In genomic region chrX:23752740-23753435, GRCh38 we compare ENCODE assay signal across 14 cellular contexts. TPM values are rescaled to one million over a fixed set of nuclear protein-coding genes. Genes with fewer than 3 reads are reported as not detected.
DNase-seq lines count a peak whose midpoint lies in the region; ATAC-seq, FAIRE-seq and TF ChIP-seq lines count a peak whose summit lies in the region.
"Had no signal": no experiment of that assay in that cellular context is flagged by ENCODE, and none has a peak within 500 bp of the region (broad histone marks: within the 10 kb centered on the region; RNA-seq: fewer than 3 reads in every experiment).

No MANE protein-coding gene starts in this region.

- H3K9me3 ChIP-seq in astrocyte (ENCODE audit: insufficient read depth, low read depth, low read length) (no peaks in the 10 kb centered on the region), thyroid gland (no peaks in the 10 kb centered on the region), testis (no peaks in the 10 kb centered on the region)

- H3K27me3 Mint-ChIP-seq in astrocyte (ENCODE audit: low read depth, unreplicated experiment) = no peaks in the 10 kb centered on the region

- TF ChIP-seq CTCF in astrocyte (IDR thresholded peaks at IDR 0.05; ENCODE audit: insufficient read depth, low read depth, low read length) (no peak), thyroid gland (IDR thresholded peaks at IDR 0.05) (no peak), testis (IDR thresholded peaks at IDR 0.05) (no peak)

- H3K4me2 ChIP-seq in astrocyte (ENCODE audit: low read length) = peak overlapping the region; percentile 29

- ATAC-seq in HG03139 (IDR thresholded peaks at IDR 0.05; ENCODE audit: unreplicated experiment) = no peak
- ATAC-seq: left cardiac atrium had no signal

- no peaks in the 10 kb centered on the region for H3K9me3 Mint-ChIP-seq in astrocyte (ENCODE audit: unreplicated experiment)
- H3K9me3 Mint-ChIP-seq: neural crest cell had no signal

- H3K27ac ChIP-seq in astrocyte (ENCODE audit: low read depth, low read length) (peak overlapping the region; percentile 58), thyroid gland (peak overlapping the region in 2 of 3 donors; percentile 2 to 58), testis (no peak overlapping the region)

- intact Hi-C loops in thyroid gland (cut with DNase I) = no loop called here
- intact Hi-C loops in testis (cut with DNase I; ENCODE audit: low total_unique reads) = no loop called here

- H3K27ac Mint-ChIP-seq in astrocyte (ENCODE audit: unreplicated experiment) = no peak overlapping the region

- FAIRE-seq in astrocyte (lab: Jason Lieb, UNC) (peak; percentile 37), GM19239 (lab: Jason Lieb, UNC) (no peak)
- FAIRE-seq: H1 had no signal

- peak; percentile 55 for DNase-seq in GM04504 (ENCODE audit: low read depth)
- DNase-seq in astrocyte (ENCODE audit: low read depth) = peak; percentile 62
- DNase-seq in hepatic stellate cell (ENCODE audit: low spot score) = peak; percentile 41
- no peak for DNase-seq in thyroid gland
- DNase-seq in GM19239 (ENCODE audit: insufficient read length, low spot score) = no peak
- no peak for DNase-seq in testis
- DNase-seq: cerebellar nuclear complex; DMS153; left cardiac atrium; stimulated activated CD4-positive, alpha-beta T cell treated with anti-CD3 and anti-CD28 coated beads, Interleukin-1b, Interleukin-23, amount 100 ng/mL, for 48 hours; stimulated activated naive CD4-positive, alpha-beta T cell treated with Interleukin-2 at 50 U/mL for 16 hours had no signal

- H3K4me1 ChIP-seq in astrocyte (ENCODE audit: insufficient read depth, low read length) (peaks cover 7% of the 10 kb centered on the region), thyroid gland (peaks cover 0 to 5% of the 10 kb centered on the region in 2 donors), testis (no peaks in the 10 kb centered on the region)

- no peaks in the 10 kb centered on the region for H4K20me1 ChIP-seq in astrocyte (ENCODE audit: insufficient read depth, low read length)

- H3K4me1 Mint-ChIP-seq in astrocyte (ENCODE audit: low read depth, unreplicated experiment) = no peaks in the 10 kb centered on the region

- TF ChIP-seq POLR2A in thyroid gland (IDR thresholded peaks at IDR 0.05) = no peak
- TF ChIP-seq POLR2A in testis (IDR thresholded peaks at IDR 0.05) = no peak

- 54 to 72% methylated on average over 2 of the region's 2 CpGs for WGBS in thyroid gland, 2 donors
- 71 to 84% methylated on average over 2 of the region's 2 CpGs for WGBS in testis, 2 donors

- peak overlapping the region; percentile 26 for H2AFZ ChIP-seq in astrocyte (ENCODE audit: low read depth, low read length)

- H3K27me3 ChIP-seq in astrocyte (ENCODE audit: insufficient read depth, low read length) (no peaks in the 10 kb centered on the region), thyroid gland (no peaks in the 10 kb centered on the region), testis (no peaks in the 10 kb centered on the region)

- no peaks in the 10 kb centered on the region for H3K36me3 Mint-ChIP-seq in astrocyte (ENCODE audit: low read depth, unreplicated experiment)

- H3K4me3 ChIP-seq in astrocyte (ENCODE audit: insufficient read depth, low read depth, low read length) = no peak overlapping the region
- no peak overlapping the region for H3K4me3 ChIP-seq in thyroid gland (replicated peaks in 1 of 3)
- H3K4me3 ChIP-seq in testis = no peak overlapping the region

- no peak overlapping the region for H3K4me3 Mint-ChIP-seq in astrocyte (ENCODE audit: unreplicated experiment)
- H3K4me3 Mint-ChIP-seq: neural crest cell had no signal

- peak overlapping the region; percentile 41 for H3K9ac ChIP-seq in astrocyte (ENCODE audit: low read length)

- no peaks in the 10 kb centered on the region for H3K36me3 ChIP-seq in astrocyte (ENCODE audit: insufficient read depth, low read length)
- H3K36me3 ChIP-seq in thyroid gland = no peaks in the 10 kb centered on the region
- H3K36me3 ChIP-seq in testis (ENCODE audit: low read depth, missing control alignments) = no peaks in the 10 kb centered on the region

- no peaks in the 10 kb centered on the region for H3K79me2 ChIP-seq in astrocyte (ENCODE audit: insufficient read depth, low read length)

RNA-seq across cellular contexts. Expression of gene ACOT9, which starts 9.8 kb away (rescaled TPM):
- total RNA-seq in astrocyte (55.7 and 59.6 TPM in 2 replicates), thyroid gland (10 to 100 TPM; 50.1 to 73.9 (median 62.8) TPM), testis (10 to 100 TPM; 27.1 to 29.4 TPM)
- 22.0 TPM for polyA plus RNA-seq in testis (ENCODE audit: insufficient read depth, low read depth, low replicate concordance)

RNA-seq across cellular contexts. Expression of gene SAT1, which starts 30.1 kb away (rescaled TPM):
- total RNA-seq in astrocyte = 202 and 224 TPM in 2 replicates
- 1,000 to 10,000 TPM in 1 of 4 donors, 100 to 1,000 TPM in 3; 768 to 1,187 (median 831) TPM for total RNA-seq in thyroid gland
- 100 to 1,000 TPM; 299 to 459 TPM for total RNA-seq in testis
- polyA plus RNA-seq in testis (ENCODE audit: insufficient read depth, low read depth, low replicate concordance) = 258 TPM

Comparison
In these comparisons a context has a peak if more than half of its experiments do, and no peak if none do; other contexts are left out.
1. DNase-seq: peak in GM04504 (single experiment), astrocyte (single experiment) and hepatic stellate cell (single experiment); none in thyroid gland (0 of 2), GM19239 (single experiment) and testis (single experiment).
2. H3K27ac ChIP-seq: peak in astrocyte (single experiment) and thyroid gland (2 of 3); none in testis (0 of 2).